In genomic region chr7:116780966-116781365, GRCh38 we compare ENCODE assay signal across 12 cellular contexts.
DNase-seq lines count a peak whose midpoint lies in the region; ATAC-seq, FAIRE-seq and TF ChIP-seq lines count a peak whose summit lies in the region.
"Had no signal": no experiment of that assay in that cellular context is flagged by ENCODE, and none has a peak within 500 bp of the region (broad histone marks: within the 10 kb centered on the region; RNA-seq: fewer than 3 reads in every experiment).

No MANE protein-coding gene starts in this region.

- no peaks in the 10 kb centered on the region for H3K9me1 ChIP-seq in keratinocyte (ENCODE audit: control insufficient read depth, extremely low read depth, insufficient read depth, low read length)

- ATAC-seq in HG02798 (IDR thresholded peaks at IDR 0.05; ENCODE audit: poor library complexity, unreplicated experiment): peak; percentile 13
- no peak for ATAC-seq in HG02885 (IDR thresholded peaks at IDR 0.05; ENCODE audit: poor library complexity, unreplicated experiment)

- DNase-seq in keratinocyte (ENCODE audit: low read depth, low spot score): no peak
- no peak for DNase-seq in smooth muscle cell (lab: John Stamatoyannopoulos, UW; ENCODE audit: unreplicated experiment)
- DNase-seq in stimulated activated CD4-positive, alpha-beta T cell treated with anti-CD3 and anti-CD28 coated beads, Interleukin-12 subunit alpha, Interleukin-12 subunit beta, amount 100 ng/mL, for 4 hours: no peak
- no peak for DNase-seq in LoVo (ENCODE audit: low spot score)
- DNase-seq: NCI-H526; SHP77 treated with DMSO at 0.1 percent for 48 hours; stimulated activated CD4-positive, alpha-beta T cell treated with anti-CD3 and anti-CD28 coated beads, Interleukin-4, amount 100 ng/mL, for 1 hour had no signal

- WGBS in smooth muscle cell (ENCODE audit: low lambda C conversion rate): 38% methylated on average over 1 of the region's 1 CpG

- H3K4me3 ChIP-seq in keratinocyte (ENCODE audit: control insufficient read depth in 2 of 3, extremely low read depth in 1 of 3, insufficient read depth in 2 of 3, low read depth in 1 of 3, low read length in 3 of 3) (no peak overlapping the region), smooth muscle cell (no peak overlapping the region)

- H4K20me1 ChIP-seq in keratinocyte (ENCODE audit: control insufficient read depth, extremely low read depth, insufficient read depth, low read length) (no peaks in the 10 kb centered on the region), smooth muscle cell (ENCODE audit: low read depth) (no peaks in the 10 kb centered on the region)

- no peaks in the 10 kb centered on the region for H3K79me2 ChIP-seq in keratinocyte (ENCODE audit: control insufficient read depth, insufficient read depth, low read length)
- no peaks in the 10 kb centered on the region for H3K79me2 ChIP-seq in smooth muscle cell (ENCODE audit: low read depth)

- H3K9ac ChIP-seq in keratinocyte (ENCODE audit: control insufficient read depth, extremely low read depth, insufficient read depth, low read length): no peak overlapping the region
- peak overlapping the region; percentile 12 for H3K9ac ChIP-seq in smooth muscle cell (ENCODE audit: low read depth)

- H3K9me3 ChIP-seq in keratinocyte (ENCODE audit: control insufficient read depth, low read depth, low read length): no peaks in the 10 kb centered on the region
- H3K9me3 ChIP-seq in smooth muscle cell (replicated peaks; ENCODE audit: low read depth): no peaks in the 10 kb centered on the region

- H3K36me3 ChIP-seq in keratinocyte (ENCODE audit: control insufficient read depth in 2 of 2, extremely low read depth in 1 of 2, insufficient read depth in 2 of 2, low read length in 2 of 2) (peaks cover 25 to 58% of the 10 kb centered on the region in 2 experiments), smooth muscle cell (ENCODE audit: low read depth) (no peaks in the 10 kb centered on the region)

- H2AFZ ChIP-seq in keratinocyte (ENCODE audit: control insufficient read depth, low read length) (no peak overlapping the region), smooth muscle cell (ENCODE audit: low read depth) (no peak overlapping the region)

- no peak overlapping the region for H3K4me2 ChIP-seq in keratinocyte (ENCODE audit: control insufficient read depth, extremely low read depth, insufficient read depth, low read depth, low read length)
- peak overlapping the region; percentile 34 for H3K4me2 ChIP-seq in smooth muscle cell

- FAIRE-seq in keratinocyte (lab: Jason Lieb, UNC): no peak
- FAIRE-seq: colon had no signal

- dilution Hi-C loops in keratinocyte (cut with MboI; ENCODE audit: extremely low pct_ligation_motif_present, low sequenced_read_pairs): no loop called here

- peaks cover 62% of the 10 kb centered on the region for H3K4me1 ChIP-seq in keratinocyte (ENCODE audit: control insufficient read depth, extremely low read depth, insufficient read depth, low read length)
- peaks cover 29% of the 10 kb centered on the region for H3K4me1 ChIP-seq in smooth muscle cell (ENCODE audit: low read depth)

- H3K27ac ChIP-seq in VCaP (peak overlapping the region; percentile 48), keratinocyte (ENCODE audit: control insufficient read depth, insufficient read depth, low read length) (peak overlapping the region; percentile 58), smooth muscle cell (ENCODE audit: low read depth) (peak overlapping the region; percentile 65)
- H3K27ac ChIP-seq: HL-60 had no signal

- no peaks in the 10 kb centered on the region for H3K27me3 ChIP-seq in keratinocyte (ENCODE audit: control insufficient read depth, extremely low read depth, insufficient read depth, low read length)
- H3K27me3 ChIP-seq in smooth muscle cell (ENCODE audit: low read depth): no peaks in the 10 kb centered on the region

- TF ChIP-seq CTCF in VCaP (conservative IDR thresholded peaks at IDR 0.05): no peak
- TF ChIP-seq CTCF in keratinocyte (optimal IDR thresholded peaks at IDR 0.05 in 1 of 3, IDR thresholded peaks at IDR 0.05 in 1 of 3, conservative IDR thresholded peaks at IDR 0.05 in 1 of 3; ENCODE audit: extremely low read depth in 1 of 3, insufficient read depth in 2 of 3, low read length in 3 of 3): no peak
- no peak for TF ChIP-seq CTCF in smooth muscle cell (IDR thresholded peaks at IDR 0.05; ENCODE audit: borderline replicate concordance, insufficient read depth, poor library complexity, severe bottlenecking)

- H3F3A ChIP-seq in smooth muscle cell (ENCODE audit: low read depth): peaks cover 3% of the 10 kb centered on the region
